In the genomic region with DNA sequence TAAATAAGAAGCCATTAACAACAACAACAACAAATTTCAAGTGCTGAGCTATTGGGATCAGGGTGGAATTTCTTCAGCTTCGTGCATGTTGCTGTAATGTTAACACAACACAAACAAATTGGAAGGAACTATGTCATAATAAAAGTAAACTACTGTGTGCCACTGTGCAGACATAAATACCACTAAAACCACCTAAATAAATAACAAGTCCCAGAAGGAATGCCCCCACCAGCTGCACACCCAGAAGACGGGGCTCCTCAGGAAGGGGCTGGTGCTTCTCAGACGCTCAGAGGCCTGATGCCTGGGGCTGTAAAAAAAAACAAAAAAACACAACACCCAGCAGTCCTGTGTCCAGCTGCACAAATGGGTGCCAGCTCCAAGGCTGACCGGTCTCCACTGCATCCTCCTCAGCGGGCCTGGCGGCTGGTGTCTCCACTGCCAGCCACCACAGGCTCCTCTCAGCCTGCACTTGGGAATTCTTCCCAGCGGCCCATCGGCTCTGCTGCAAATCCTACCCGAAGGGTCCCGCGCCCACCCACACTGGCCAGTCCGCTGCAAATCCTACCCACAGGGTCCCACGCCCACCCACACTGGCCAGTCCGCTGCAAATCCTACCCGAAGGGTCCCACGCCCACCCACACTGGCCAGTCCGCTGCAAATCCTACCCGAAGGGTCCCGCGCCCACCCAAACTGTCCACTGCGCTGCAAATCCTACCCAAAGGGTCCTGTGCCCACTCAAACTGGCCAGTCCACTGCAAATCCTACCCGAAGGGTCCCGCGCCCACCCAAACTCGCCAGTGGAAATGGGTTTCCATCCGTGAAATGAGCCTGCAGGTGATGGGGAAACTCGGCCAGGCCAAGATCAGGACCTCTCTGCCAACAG, we compare ENCODE assay signal across 12 cellular contexts.
"Had no signal": no experiment of that assay in that cellular context is flagged by ENCODE, and none has a peak within 500 bp of the region (broad histone marks: within the 10 kb centered on the region; RNA-seq: fewer than 3 reads in every experiment).

No MANE protein-coding gene starts in this region.

- DNase-seq: activated CD4-positive, alpha-beta T cell treated with anti-CD3 and anti-CD28 coated beads, Interleukin-2, amount 50 U/mL, for 48 hours; activated CD4-positive, CD25-positive, alpha-beta regulatory T cell treated with anti-CD3 and anti-CD28 coated beads, Interleukin-2, amount 50 U/mL, for 72 hours; activated naive CD4-positive, alpha-beta T cell; activated T-cell treated with anti-CD3 and anti-CD28 coated beads, Interleukin-2, amount 50 U/mL, for 48 hours; esophagus squamous epithelium; foreskin keratinocyte; SIG-M5; substantia nigra had no signal

- ATAC-seq: foreskin keratinocyte; left lobe of liver; stimulated activated memory B cell treated with anti-CD40 and anti-IgM and Interleukin-4, amounts not matched to agents 10 μg/mL and 1 μg/mL and 100 μg/mL, for 72 hours had no signal

- H3K27ac Mint-ChIP-seq: stimulated activated memory B cell treated with anti-CD40 and anti-IgM and Interleukin-4, amounts not matched to agents 10 μg/mL and 1 μg/mL and 100 μg/mL, for 72 hours; type B pancreatic cell had no signal

- H3K4me1 Mint-ChIP-seq: stimulated activated memory B cell treated with anti-CD40 and anti-IgM and Interleukin-4, amounts not matched to agents 10 μg/mL and 1 μg/mL and 100 μg/mL, for 72 hours had no signal

- H3K27ac ChIP-seq: esophagus squamous epithelium, foreskin keratinocyte had no signal

- H3K27me3 Mint-ChIP-seq: stimulated activated memory B cell treated with anti-CD40 and anti-IgM and Interleukin-4, amounts not matched to agents 10 μg/mL and 1 μg/mL and 100 μg/mL, for 72 hours; type B pancreatic cell had no signal

- H3K27me3 ChIP-seq: esophagus squamous epithelium, foreskin keratinocyte had no signal

- H3K4me3 ChIP-seq: esophagus squamous epithelium had no signal

- H3K4me3 Mint-ChIP-seq: stimulated activated memory B cell treated with anti-CD40 and anti-IgM and Interleukin-4, amounts not matched to agents 10 μg/mL and 1 μg/mL and 100 μg/mL, for 72 hours; type B pancreatic cell had no signal

- H3K4me1 ChIP-seq: esophagus squamous epithelium, foreskin keratinocyte had no signal

- FAIRE-seq: endometrium had no signal
